18 cellular contexts compared by ENCODE assay signal in genomic region chr15:61075741-61076140, GRCh38.
DNase-seq lines count a peak whose midpoint lies in the region; ATAC-seq and TF ChIP-seq lines count a peak whose summit lies in the region.
"Had no signal": no experiment of that assay in that cellular context is flagged by ENCODE, and none has a peak within 500 bp of the region (broad histone marks: within the 10 kb centered on the region; RNA-seq: fewer than 3 reads in every experiment).

No MANE protein-coding gene starts in this region.

- intact Hi-C loops in Right ventricle myocardium inferior (cut with DNase I) (no loop called here), cardiac septum (cut with DNase I) (no loop called here), testis (cut with DNase I; ENCODE audit: low total_unique reads) (no loop called here)

- no peak overlapping the region for H2BK5ac ChIP-seq in mesendoderm (ENCODE audit: low read length)

- no peaks in the 10 kb centered on the region for H3K36me3 ChIP-seq in mesendoderm (ENCODE audit: control insufficient read depth, insufficient read depth, low read length)
- no peaks in the 10 kb centered on the region for H3K36me3 ChIP-seq in testis (ENCODE audit: low read depth, missing control alignments)
- H3K36me3 ChIP-seq: BLaER1 had no signal

- H3K4me3 ChIP-seq in mesendoderm (ENCODE audit: low read length) (no peak overlapping the region), testis (no peak overlapping the region)
- H3K4me3 ChIP-seq: BLaER1 had no signal

- H4K5ac ChIP-seq in mesendoderm (ENCODE audit: low read length), result no peak overlapping the region

- no peak overlapping the region for H3K9ac ChIP-seq in mesendoderm (ENCODE audit: low read length)
- H3K9ac ChIP-seq: BLaER1, KMS-11 had no signal

- TF ChIP-seq POLR2A in testis (IDR thresholded peaks at IDR 0.05), result no peak

- DNase-seq in Right ventricle myocardium inferior (ENCODE audit: missing footprints) (no peak), cardiac septum (ENCODE audit: low spot score) (no peak), cerebellar cortex (ENCODE audit: low spot score) (peak; percentile 45), mesendoderm (peak; percentile 26), testis (peak; percentile 34), activated T-cell treated with anti-CD3 and anti-CD28 coated beads for 4 hours (no peak), HuH-7.5 (ENCODE audit: low spot score) (no peak)
- DNase-seq: 8988T; CD8-positive, alpha-beta T cell; COR-L47; DMS 273 treated with DMSO at 0.1 percent for 48 hours; DMS79; GF-D8; HFFc6 had no signal

- no peak overlapping the region for H2BK120ac ChIP-seq in mesendoderm (ENCODE audit: low read depth, low read length)

- H3K4ac ChIP-seq in mesendoderm (ENCODE audit: low read depth, low read length), result no peak overlapping the region

- H3K4me1 ChIP-seq in mesendoderm (ENCODE audit: control insufficient read depth, low read depth, low read length) (no peaks in the 10 kb centered on the region), testis (no peaks in the 10 kb centered on the region)

- no peak for TF ChIP-seq CTCF in testis (IDR thresholded peaks at IDR 0.05)

- H3K4me2 ChIP-seq in mesendoderm (ENCODE audit: low read length), result no peak overlapping the region
- H3K4me2 ChIP-seq: BLaER1, KMS-11 had no signal

- no peak overlapping the region for H3K56ac ChIP-seq in mesendoderm (ENCODE audit: low read length)

- H2BK15ac ChIP-seq in mesendoderm (replicated peaks; ENCODE audit: low read depth), result no peak overlapping the region

- H3K79me2 ChIP-seq in mesendoderm (ENCODE audit: control insufficient read depth, insufficient read depth, low read length), result no peaks in the 10 kb centered on the region

- no peak overlapping the region for H2AK5ac ChIP-seq in mesendoderm (ENCODE audit: low read length)

- WGBS in mesendoderm (ENCODE audit: extremely low coverage, insufficient coverage, low lambda C conversion rate), result no CpG with 5 or more reads among the region's 6 CpGs
- 82 to 88% methylated on average over 6 of the region's 6 CpGs for WGBS in testis, 2 donors

- H3K79me1 ChIP-seq in mesendoderm (ENCODE audit: low read length), result no peaks in the 10 kb centered on the region

- H3K27me3 ChIP-seq in mesendoderm (ENCODE audit: insufficient read depth, low read length, poor library complexity) (no peaks in the 10 kb centered on the region), testis (no peaks in the 10 kb centered on the region)
- H3K27me3 ChIP-seq: BLaER1 had no signal

- no peak overlapping the region for H3K18ac ChIP-seq in mesendoderm (ENCODE audit: low read length)

- H4K8ac ChIP-seq in mesendoderm (ENCODE audit: low read depth, low read length), result no peak overlapping the region

- peak; percentile 39 for ATAC-seq in Right ventricle myocardium inferior
- ATAC-seq in HG03095 (IDR thresholded peaks at IDR 0.05; ENCODE audit: unreplicated experiment), result no peak
- ATAC-seq: CD8-positive, alpha-beta T cell; HCT116 had no signal

- H3K27ac ChIP-seq in mesendoderm (ENCODE audit: low read depth, low read length) (no peak overlapping the region), testis (no peak overlapping the region)
- H3K27ac ChIP-seq: BLaER1, KMS-11 had no signal

- no peaks in the 10 kb centered on the region for H3K9me3 ChIP-seq in testis
- H3K9me3 ChIP-seq: BLaER1 had no signal

- H3K23ac ChIP-seq in mesendoderm (ENCODE audit: low read length), result no peak overlapping the region

Comparison
In these comparisons a context has a peak if more than half of its experiments do, and no peak if none do; other contexts are left out.
1. DNase-seq: peak in cerebellar cortex (single experiment), mesendoderm (single experiment) and testis (single experiment); none in Right ventricle myocardium inferior (single experiment), cardiac septum (single experiment), activated T-cell treated with anti-CD3 and anti-CD28 coated beads for 4 hours (single experiment) and HuH-7.5 (single experiment).